In the genomic region with DNA sequence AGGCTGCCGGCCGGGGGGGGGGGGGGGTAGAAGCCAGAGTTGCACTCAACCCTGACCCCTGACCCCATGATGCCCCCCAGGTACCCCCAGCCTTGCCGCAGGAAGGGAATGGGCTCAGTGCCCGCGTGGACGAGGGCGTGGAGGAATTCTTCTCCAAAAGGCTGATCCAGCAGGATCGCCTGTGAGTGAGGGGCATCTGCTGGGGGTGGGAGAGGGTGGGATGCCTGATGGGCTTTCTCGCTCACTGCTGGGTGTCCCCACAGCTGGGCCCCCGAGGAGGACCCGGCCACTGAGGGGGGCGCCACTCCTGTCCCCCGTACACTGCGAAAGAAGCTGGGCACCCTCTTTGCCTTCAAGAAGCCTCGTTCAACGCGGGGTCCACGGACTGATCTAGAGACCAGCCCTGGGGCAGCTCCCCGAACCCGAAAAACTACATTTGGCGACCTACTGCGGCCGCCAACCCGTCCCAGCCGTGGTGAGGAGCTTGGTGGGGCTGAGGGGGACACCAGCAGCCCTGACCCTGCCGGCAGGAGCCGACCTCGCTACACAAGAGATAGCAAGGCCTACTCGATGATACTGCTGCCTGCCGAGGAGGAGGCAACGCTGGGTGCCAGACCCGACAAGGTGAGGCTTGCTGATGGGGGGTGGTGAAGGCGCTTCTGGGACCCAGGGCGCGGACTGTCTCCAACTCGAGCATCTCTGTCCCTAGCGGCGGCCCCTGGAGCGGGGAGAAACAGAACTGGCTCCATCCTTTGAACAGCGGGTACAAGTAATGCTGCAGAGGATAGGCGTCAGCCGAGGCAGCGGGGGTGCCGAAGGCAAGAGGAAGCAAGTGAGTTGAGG, we compare ENCODE assay signal across 15 cellular contexts. TPM values are rescaled to one million over a fixed set of nuclear protein-coding genes. Genes with fewer than 3 reads are reported as not detected.
DNase-seq lines count a peak whose midpoint lies in the region; ATAC-seq and TF ChIP-seq lines count a peak whose summit lies in the region.
"Had no signal": no experiment of that assay in that cellular context is flagged by ENCODE, and none has a peak within 500 bp of the region (broad histone marks: within the 10 kb centered on the region; RNA-seq: fewer than 3 reads in every experiment).

No MANE protein-coding gene starts in this region.

- H3K27ac ChIP-seq in SJCRH30 (no peak overlapping the region), mesenchymal stem cell (ENCODE audit: low read length, poor library complexity, severe bottlenecking) (no peak overlapping the region)
- H3K27ac ChIP-seq: BLaER1 had no signal

- peak overlapping the region; percentile 71 for H3K4me3 Mint-ChIP-seq in Caco-2 (ENCODE audit: unreplicated experiment)
- H3K4me3 Mint-ChIP-seq: naive thymus-derived CD8-positive, alpha-beta T cell; stimulated activated naive CD8-positive, alpha-beta T cell treated with anti-CD3 and anti-CD28 coated beads, Interleukin-15, Interleukin-2, amounts not matched to agents 100 ng/mL and 50 ng/mL, for 24 hours had no signal

- H2BK5ac ChIP-seq in mesenchymal stem cell (ENCODE audit: low read depth, low read length, poor library complexity, severe bottlenecking): no peak overlapping the region

- no peak overlapping the region for H2BK12ac ChIP-seq in mesenchymal stem cell (ENCODE audit: low read length in 2 of 2)

- peaks cover 5% of the 10 kb centered on the region for H3K79me1 ChIP-seq in mesenchymal stem cell (replicated peaks; ENCODE audit: low read length, poor library complexity, severe bottlenecking)

- no peak overlapping the region for H3K4me2 ChIP-seq in mesenchymal stem cell (ENCODE audit: low read length, poor library complexity, severe bottlenecking)
- H3K4me2 ChIP-seq: BLaER1 had no signal

- no peak overlapping the region for H3K9ac ChIP-seq in mesenchymal stem cell (ENCODE audit: low read length)
- H3K9ac ChIP-seq: BLaER1 had no signal

- CTCF ChIA-PET in Caco-2 (lab: Charles Lee): interaction anchor here (0.6 kb wide), 2 partner anchors 14 to 340 kb away, joined by 4 to 5 read pairs; no protein-coding TSS in a partner anchor

- H3K18ac ChIP-seq in mesenchymal stem cell (ENCODE audit: low read depth in 1 of 2, low read length in 2 of 2): no peak overlapping the region

- H3K36me3 ChIP-seq in Caco-2 (ENCODE audit: control insufficient read depth, insufficient read depth, low read length) (no peaks in the 10 kb centered on the region), SJCRH30 (no peaks in the 10 kb centered on the region), mesenchymal stem cell (ENCODE audit: control insufficient read depth in 1 of 2, insufficient read depth in 2 of 2, low read depth in 1 of 2, low read length in 2 of 2) (peaks cover 0 to 21% of the 10 kb centered on the region in 2 experiments)

- H3K4me3 ChIP-seq in Caco-2 (ENCODE audit: low read depth, low read length) (no peak overlapping the region), SJCRH30 (peak overlapping the region; percentile 52; the same call in 1 of the 2 replicates), mesenchymal stem cell (ENCODE audit: insufficient read depth in 1 of 2, low read depth in 1 of 2, low read length in 2 of 2) (no peak overlapping the region)
- H3K4me3 ChIP-seq: BLaER1 had no signal

- H3K9me3 Mint-ChIP-seq in Caco-2 (ENCODE audit: unreplicated experiment): no peaks in the 10 kb centered on the region
- H3K9me3 Mint-ChIP-seq: naive thymus-derived CD8-positive, alpha-beta T cell; stimulated activated naive CD8-positive, alpha-beta T cell treated with anti-CD3 and anti-CD28 coated beads, Interleukin-15, Interleukin-2, amounts not matched to agents 100 ng/mL and 50 ng/mL, for 24 hours had no signal

- no peak overlapping the region for H2BK120ac ChIP-seq in mesenchymal stem cell (ENCODE audit: low read depth, low read length)

- peak overlapping the region; percentile 31 for H4K91ac ChIP-seq in mesenchymal stem cell (ENCODE audit: low read length)

- no peaks in the 10 kb centered on the region for H3K27me3 Mint-ChIP-seq in Caco-2 (ENCODE audit: insufficient read depth, unreplicated experiment)
- H3K27me3 Mint-ChIP-seq: naive thymus-derived CD8-positive, alpha-beta T cell; stimulated activated naive CD8-positive, alpha-beta T cell treated with anti-CD3 and anti-CD28 coated beads, Interleukin-15, Interleukin-2, amounts not matched to agents 100 ng/mL and 50 ng/mL, for 24 hours had no signal

- peak in 1 of 2 experiments; percentile 37 for DNase-seq in Caco-2
- DNase-seq in SJCRH30: no peak
- no peak for DNase-seq in mesenchymal stem cell
- no peak for DNase-seq in stimulated activated CD4-positive, alpha-beta T cell treated with anti-CD3 and anti-CD28 coated beads, Interleukin-12 subunit alpha, Interleukin-12 subunit beta, amount 100 ng/mL, for 4 hours
- no peak for DNase-seq in ureter (ENCODE audit: low spot score)
- DNase-seq: activated T-cell treated with anti-CD3 and anti-CD28 coated beads, Interleukin-2, amount 50 U/mL, for 1 hour; left ventricle myocardium superior; NCI-H446 treated with DMSO at 0.1 percent for 48 hours; T-helper 1 cell had no signal

- no peak overlapping the region for H2AK5ac ChIP-seq in mesenchymal stem cell (ENCODE audit: low read length, severe bottlenecking)

- WGBS in mesenchymal stem cell: 91% methylated on average over 42 of the region's 44 CpGs

- H3K4me1 Mint-ChIP-seq in Caco-2 (ENCODE audit: low read depth, unreplicated experiment): no peaks in the 10 kb centered on the region

- POLR2A ChIA-PET in Caco-2 (lab: Charles Lee): interaction anchor here (0.6 kb wide), 1 partner anchor 284 kb away, joined by 7 read pairs; no protein-coding TSS in a partner anchor

- TF ChIP-seq CTCF in Caco-2 (IDR thresholded peaks at IDR 0.05; ENCODE audit: insufficient read depth in 1 of 2, low read depth in 1 of 2, low read length in 1 of 2, severe bottlenecking in 1 of 2, unreplicated experiment in 1 of 2): no peak

- H2BK15ac ChIP-seq in mesenchymal stem cell (ENCODE audit: low read depth, poor library complexity, severe bottlenecking): no peak overlapping the region

- H3K36me3 Mint-ChIP-seq in Caco-2 (ENCODE audit: insufficient read depth, unreplicated experiment): peaks cover 16% of the 10 kb centered on the region

- H4K8ac ChIP-seq in mesenchymal stem cell (ENCODE audit: low read length): no peak overlapping the region

- H3K4ac ChIP-seq in mesenchymal stem cell (ENCODE audit: low read depth in 1 of 2, low read length in 2 of 2): no peak overlapping the region

- H3K27me3 ChIP-seq in Caco-2 (replicated peaks; ENCODE audit: control insufficient read depth, insufficient read depth, low read length) (no peaks in the 10 kb centered on the region), SJCRH30 (no peaks in the 10 kb centered on the region), mesenchymal stem cell (ENCODE audit: control insufficient read depth in 1 of 2, insufficient read depth in 1 of 2, low read length in 2 of 2) (peaks cover 43 to 44% of the 10 kb centered on the region in 2 experiments)
- H3K27me3 ChIP-seq: BLaER1 had no signal

- no peak overlapping the region for H3K14ac ChIP-seq in mesenchymal stem cell (ENCODE audit: low read length in 2 of 2)

- no peak overlapping the region for H3K27ac Mint-ChIP-seq in Caco-2 (ENCODE audit: unreplicated experiment)

- H3K9me3 ChIP-seq in Caco-2 (no peaks in the 10 kb centered on the region), SJCRH30 (replicated peaks) (no peaks in the 10 kb centered on the region), mesenchymal stem cell (ENCODE audit: control insufficient read depth, low read length) (no peaks in the 10 kb centered on the region)
- H3K9me3 ChIP-seq: BLaER1 had no signal

- no peak for ATAC-seq in HG03565 (IDR thresholded peaks at IDR 0.05; ENCODE audit: unreplicated experiment)
- ATAC-seq: activated CD4-positive, CD25-positive, alpha-beta regulatory T cell treated with anti-CD3 and anti-CD28 coated beads, Interleukin-2, amount 50 U/mL, for 24 hours; left ventricle myocardium superior; naive thymus-derived CD8-positive, alpha-beta T cell; sciatic nerve had no signal

- no peak overlapping the region for H3K23ac ChIP-seq in mesenchymal stem cell (ENCODE audit: low read length in 2 of 2)

- no peak overlapping the region for H2AFZ ChIP-seq in mesenchymal stem cell (ENCODE audit: low read depth, low read length)

- intact Hi-C loops in Caco-2 (cut with micrococcal nuclease; ENCODE audit: unreplicated experiment): no loop called here

- no TSS peak for BruUV-seq in Caco-2 (replicated peaks; lab: Mats Ljungman, UMichigan)

- peaks cover 12% of the 10 kb centered on the region for H3K4me1 ChIP-seq in Caco-2
- H3K4me1 ChIP-seq in SJCRH30: no peaks in the 10 kb centered on the region
- peaks cover 18% of the 10 kb centered on the region for H3K4me1 ChIP-seq in mesenchymal stem cell (ENCODE audit: control insufficient read depth, insufficient read depth, low read depth, low read length)

RNA-seq across cellular contexts. Expression of gene ACD, which starts 5.8 kb away (rescaled TPM):
- total RNA-seq in Caco-2 (2022): 38.6 and 46.1 TPM in 2 replicates
- 13.7 and 15.5 TPM in 2 replicates for total RNA-seq in SJCRH30 (2014; rRNA removed; shearing (Covaris generic))
- 13.6 TPM for polyA plus RNA-seq in mesenchymal stem cell (2013, experiment 1 of 2)
- polyA plus RNA-seq in mesenchymal stem cell (2013, experiment 2 of 2): 13.9 TPM
- 14.3 TPM for total RNA-seq in ureter

RNA-seq across cellular contexts. Expression of gene PARD6A, which starts 6.5 kb away (rescaled TPM):
- total RNA-seq in Caco-2 (2022) (7.1 and 8.4 TPM in 2 replicates), ureter (1.6 TPM)
- total RNA-seq in SJCRH30 (2014; rRNA removed; shearing (Covaris generic)): 0.65 and 0.76 TPM in 2 replicates
- 0.28 TPM for polyA plus RNA-seq in mesenchymal stem cell (2013, experiment 1 of 2)
- polyA plus RNA-seq in mesenchymal stem cell (2013, experiment 2 of 2): 0.32 TPM

RNA-seq across cellular contexts. Expression of gene CARMIL2, which starts 9.3 kb away (rescaled TPM):
- total RNA-seq in Caco-2 (2022) (27.3 and 36.3 TPM in 2 replicates), ureter (5.7 TPM)
- total RNA-seq in SJCRH30 (2014; rRNA removed; shearing (Covaris generic)): 0.43 TPM in 2 replicates
- 0.48 TPM for polyA plus RNA-seq in mesenchymal stem cell (2013, experiment 1 of 2)
- polyA plus RNA-seq in mesenchymal stem cell (2013, experiment 2 of 2): 0.48 TPM

RNA-seq across cellular contexts. Expression of gene ENKD1, which starts 12.3 kb away (rescaled TPM):
- total RNA-seq in Caco-2 (2022) (7.3 and 8.9 TPM in 2 replicates), ureter (18.0 TPM)
- total RNA-seq in SJCRH30 (2014; rRNA removed; shearing (Covaris generic)): 2.5 and 3.0 TPM in 2 replicates
- 7.9 TPM for polyA plus RNA-seq in mesenchymal stem cell (2013, experiment 1 of 2)
- polyA plus RNA-seq in mesenchymal stem cell (2013, experiment 2 of 2): 9.0 TPM

RNA-seq across cellular contexts. Expression of gene C16orf86, which starts 12.3 kb away (rescaled TPM):
- total RNA-seq in Caco-2 (2022) (0.34 and 0.53 TPM in 2 replicates), ureter (2.7 TPM)
- total RNA-seq in SJCRH30 (2014; rRNA removed; shearing (Covaris generic)): 0.81 and 0.96 TPM in 2 replicates
- polyA plus RNA-seq in mesenchymal stem cell (2013, experiment 1 of 2): 2.3 TPM
- 1.8 TPM for polyA plus RNA-seq in mesenchymal stem cell (2013, experiment 2 of 2)
